In genomic region chr6:37862415-37862814, GRCh38 we compare ENCODE assay signal across 16 cellular contexts.
"Had no signal": no experiment of that assay in that cellular context is flagged by ENCODE, and none has a peak within 500 bp of the region (broad histone marks: within the 10 kb centered on the region; RNA-seq: fewer than 3 reads in every experiment).

No MANE protein-coding gene starts in this region.

- H3K27ac Mint-ChIP-seq: activated CD8-positive, alpha-beta T cell treated with anti-CD3 and anti-CD28 coated beads for 36 hours; activated naive CD8-positive, alpha-beta T cell treated with anti-CD3 and anti-CD28 coated beads for 36 hours; activated T-helper 17 cell treated with anti-CD3 and anti-CD28 coated beads, Interleukin-2, amount 50 U/mL, for 72 hours; stimulated activated naive B cell treated with anti-CD40 and anti-IgM and Interleukin-4, amounts not matched to agents 10 μg/mL and 1 μg/mL and 100 μg/mL, for 72 hours had no signal

- H3K27me3 ChIP-seq: body of pancreas, neutrophil had no signal

- H3K27ac ChIP-seq: body of pancreas had no signal

- H3K4me3 Mint-ChIP-seq: activated CD8-positive, alpha-beta T cell treated with anti-CD3 and anti-CD28 coated beads for 36 hours; activated naive CD8-positive, alpha-beta T cell treated with anti-CD3 and anti-CD28 coated beads for 36 hours; activated T-helper 17 cell treated with anti-CD3 and anti-CD28 coated beads, Interleukin-2, amount 50 U/mL, for 72 hours; naive thymus-derived CD8-positive, alpha-beta T cell; stimulated activated naive B cell treated with anti-CD40 and anti-IgM and Interleukin-4, amounts not matched to agents 10 μg/mL and 1 μg/mL and 100 μg/mL, for 72 hours had no signal

- H3K27me3 Mint-ChIP-seq: activated CD8-positive, alpha-beta T cell treated with anti-CD3 and anti-CD28 coated beads for 36 hours; activated naive CD8-positive, alpha-beta T cell treated with anti-CD3 and anti-CD28 coated beads for 36 hours; activated T-helper 17 cell treated with anti-CD3 and anti-CD28 coated beads, Interleukin-2, amount 50 U/mL, for 72 hours; naive thymus-derived CD8-positive, alpha-beta T cell; stimulated activated naive B cell treated with anti-CD40 and anti-IgM and Interleukin-4, amounts not matched to agents 10 μg/mL and 1 μg/mL and 100 μg/mL, for 72 hours had no signal

- H3K4me3 ChIP-seq: body of pancreas had no signal

- H3K9me3 Mint-ChIP-seq: activated CD8-positive, alpha-beta T cell treated with anti-CD3 and anti-CD28 coated beads for 36 hours; activated naive CD8-positive, alpha-beta T cell treated with anti-CD3 and anti-CD28 coated beads for 36 hours; activated T-helper 17 cell treated with anti-CD3 and anti-CD28 coated beads, Interleukin-2, amount 50 U/mL, for 72 hours; naive thymus-derived CD8-positive, alpha-beta T cell; stimulated activated naive B cell treated with anti-CD40 and anti-IgM and Interleukin-4, amounts not matched to agents 10 μg/mL and 1 μg/mL and 100 μg/mL, for 72 hours had no signal

- DNase-seq: activated CD4-positive, alpha-beta T cell treated with anti-CD3 and anti-CD28 coated beads for 48 hours; activated CD4-positive, CD25-positive, alpha-beta regulatory T cell; activated CD8-positive, alpha-beta T cell treated with anti-CD3 and anti-CD28 coated beads for 36 hours; activated naive CD4-positive, alpha-beta T cell; activated naive CD8-positive, alpha-beta T cell treated with anti-CD3 and anti-CD28 coated beads for 36 hours; activated T-cell treated with anti-CD3 and anti-CD28 coated beads, Interleukin-2, amount 50 U/mL, for 1 hour; amygdala; body of pancreas; caudate nucleus; mesenchymal stem cell; naive thymus-derived CD8-positive, alpha-beta T cell; stimulated activated naive B cell treated with anti-CD40 and anti-IgM and Interleukin-4, amounts not matched to agents 10 μg/mL and 1 μg/mL and 100 μg/mL, for 72 hours; T-helper 1 cell; T-helper 9 cell had no signal

- H3K9me3 ChIP-seq: body of pancreas, neutrophil had no signal
